ENCODE assay signal across 32 cellular contexts in genomic region chr13:73174521-73175010, GRCh38.
"Had no signal": no experiment of that assay in that cellular context is flagged by ENCODE, and none has a peak within 500 bp of the region (broad histone marks: within the 10 kb centered on the region; RNA-seq: fewer than 3 reads in every experiment).

No MANE protein-coding gene starts in this region.

- H2AFZ ChIP-seq: parathyroid adenoma had no signal

- H3K4me3 Mint-ChIP-seq: immature natural killer cell; naive B cell; natural killer cell treated with Interleukin-12 subunit alpha and Interleukin-12 subunit beta and Interleukin-15 and Interleukin-18, amount 100 ng/mL, for 72 hours; neural crest cell; stimulated activated naive CD8-positive, alpha-beta T cell treated with anti-CD3 and anti-CD28 coated beads, Interleukin-15, amount 100 ng/mL, for 72 hours had no signal

- H3K4me3 ChIP-seq: coronary artery, heart right ventricle, lower lobe of right lung, mucosa of descending colon, right atrium auricular region, smooth muscle cell, thyroid gland, upper lobe of left lung had no signal

- H3K9ac ChIP-seq: parathyroid adenoma had no signal

- H3K27me3 ChIP-seq: foreskin keratinocyte, heart right ventricle, neutrophil, right atrium auricular region, thyroid gland, upper lobe of left lung had no signal

- ATAC-seq: esophagus mucosa; foreskin keratinocyte; heart right ventricle; left colon; left ventricle myocardium superior; lower lobe of right lung; mucosa of descending colon; natural killer cell treated with Interleukin-12 subunit alpha and Interleukin-12 subunit beta and Interleukin-15 and Interleukin-18, amount 100 ng/mL, for 72 hours; sciatic nerve; stimulated activated naive CD8-positive, alpha-beta T cell treated with anti-CD3 and anti-CD28 coated beads, Interleukin-15, amount 100 ng/mL, for 72 hours had no signal

- H3K36me3 ChIP-seq: heart right ventricle, lower lobe of right lung, neutrophil, right atrium auricular region, thyroid gland, upper lobe of left lung had no signal

- H3K27ac ChIP-seq: coronary artery, foreskin keratinocyte, heart right ventricle, lower lobe of right lung, neutrophil, parathyroid adenoma, right atrium auricular region, thyroid gland, upper lobe of left lung had no signal

- DNase-seq: dermis blood vessel endothelial cell; effector memory CD4-positive, alpha-beta T cell; foreskin keratinocyte; glutamatergic neuron; heart right ventricle; hypothalamus; immature natural killer cell; islet precursor cell; kidney glomerular epithelial cell; left colon; left ventricle myocardium superior; lower lobe of right lung; mucosa of descending colon; naive B cell; stimulated activated CD4-positive, alpha-beta T cell treated with anti-CD3 and anti-CD28 coated beads, Interleukin-12 subunit alpha, Interleukin-12 subunit beta, amount 100 ng/mL, for 4 hours; stimulated activated CD4-positive, alpha-beta T cell treated with anti-CD3 and anti-CD28 coated beads, Interleukin-1b, Interleukin-23, amount 100 ng/mL, for 48 hours; stimulated activated CD4-positive, alpha-beta T cell treated with anti-CD3 and anti-CD28 coated beads, Interleukin-4, amount 100 ng/mL, for 1 hour; stimulated activated CD8-positive, alpha-beta memory T cell treated with anti-CD3 and anti-CD28 coated beads, Interleukin-4, amount 100 ng/mL, for 48 hours; stimulated activated naive CD4-positive, alpha-beta T cell; stimulated activated naive CD8-positive, alpha-beta T cell treated with anti-CD3 and anti-CD28 coated beads, Interleukin-15, amount 100 ng/mL, for 72 hours; thyroid gland; upper lobe of left lung had no signal

- H3K9me3 ChIP-seq: heart right ventricle, lower lobe of right lung, mucosa of descending colon, neutrophil, right atrium auricular region, thyroid gland, upper lobe of left lung had no signal

- H3K4me2 ChIP-seq: smooth muscle cell had no signal

- H3K36me3 Mint-ChIP-seq: immature natural killer cell; naive B cell; natural killer cell treated with Interleukin-12 subunit alpha and Interleukin-12 subunit beta and Interleukin-15 and Interleukin-18, amount 100 ng/mL, for 72 hours had no signal

- H3K4me1 ChIP-seq: lower lobe of right lung, parathyroid adenoma, right atrium auricular region, thyroid gland, upper lobe of left lung had no signal

- H3K27me3 Mint-ChIP-seq: naive B cell; natural killer cell treated with Interleukin-12 subunit alpha and Interleukin-12 subunit beta and Interleukin-15 and Interleukin-18, amount 100 ng/mL, for 72 hours; progenitor cell of endocrine pancreas; stimulated activated naive CD8-positive, alpha-beta T cell treated with anti-CD3 and anti-CD28 coated beads, Interleukin-15, amount 100 ng/mL, for 72 hours had no signal

- H3K27ac Mint-ChIP-seq: immature natural killer cell; natural killer cell treated with Interleukin-12 subunit alpha and Interleukin-12 subunit beta and Interleukin-15 and Interleukin-18, amount 100 ng/mL, for 72 hours; progenitor cell of endocrine pancreas; stimulated activated naive CD8-positive, alpha-beta T cell treated with anti-CD3 and anti-CD28 coated beads, Interleukin-15, amount 100 ng/mL, for 72 hours had no signal

- H3K79me2 ChIP-seq: parathyroid adenoma had no signal

- H3K4me1 Mint-ChIP-seq: immature natural killer cell; naive B cell; stimulated activated naive CD8-positive, alpha-beta T cell treated with anti-CD3 and anti-CD28 coated beads, Interleukin-15, amount 100 ng/mL, for 72 hours had no signal

- H3K9me3 Mint-ChIP-seq: immature natural killer cell; natural killer cell treated with Interleukin-12 subunit alpha and Interleukin-12 subunit beta and Interleukin-15 and Interleukin-18, amount 100 ng/mL, for 72 hours; stimulated activated naive CD8-positive, alpha-beta T cell treated with anti-CD3 and anti-CD28 coated beads, Interleukin-15, amount 100 ng/mL, for 72 hours had no signal
